In the genomic region with DNA sequence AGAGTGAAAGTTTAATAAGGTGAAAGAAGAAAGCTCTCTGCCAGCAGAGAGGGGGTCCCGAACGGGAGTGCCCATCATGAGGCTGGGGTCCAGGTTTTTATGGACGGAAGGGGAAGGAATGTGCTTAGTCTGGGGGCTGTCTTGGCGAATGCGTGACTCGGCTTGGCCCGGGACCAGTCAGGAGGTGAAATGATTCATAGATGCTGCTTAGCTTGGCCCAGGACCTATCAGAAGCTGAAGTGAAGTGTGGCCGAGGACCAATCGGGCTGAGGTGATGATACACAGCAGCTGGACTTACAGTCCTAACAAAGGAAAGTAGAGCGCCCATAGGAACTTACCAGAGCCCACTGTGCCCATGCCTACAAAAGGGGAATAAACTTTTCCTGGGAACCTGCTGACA, we compare ENCODE assay signal across 17 cellular contexts.
"Had no signal": no experiment of that assay in that cellular context is flagged by ENCODE, and none has a peak within 500 bp of the region (broad histone marks: within the 10 kb centered on the region; RNA-seq: fewer than 3 reads in every experiment).

No MANE protein-coding gene starts in this region.

- ATAC-seq: body of pancreas; esophagus mucosa; heart right ventricle; lower lobe of right lung; pancreas; stimulated activated effector memory CD8-positive, alpha-beta T cell treated with anti-CD3 and anti-CD28 coated beads, Interleukin-12 subunit alpha, Interleukin-12 subunit beta, amount 100 ng/mL, for 72 hours had no signal

- H3K4me3 Mint-ChIP-seq: activated naive CD4-positive, alpha-beta T cell treated with anti-CD3 and anti-CD28 coated beads, Interleukin-2, amount 50 U/mL, for 24 hours; mesothelial cell of epicardium; stimulated activated effector memory CD8-positive, alpha-beta T cell treated with anti-CD3 and anti-CD28 coated beads, Interleukin-12 subunit alpha, Interleukin-12 subunit beta, amount 100 ng/mL, for 72 hours; T-helper 1 cell treated with Interleukin-12 subunit alpha and Interleukin-12 subunit beta and Interleukin-4 antibody, amounts not matched to agents 30 μg/mL and 1 μg/mL, for 36 hours had no signal

- DNase-seq: activated CD4-positive, alpha-beta T cell treated with anti-CD3 and anti-CD28 coated beads, Interleukin-2, amount 50 U/mL, for 1 hour; activated CD4-positive, CD25-positive, alpha-beta regulatory T cell; activated T-cell treated with anti-CD3 and anti-CD28 coated beads for 4 hours; dermis blood vessel endothelial cell; kidney; lower lobe of right lung had no signal

- H3K9me3 Mint-ChIP-seq: activated naive CD4-positive, alpha-beta T cell treated with anti-CD3 and anti-CD28 coated beads, Interleukin-2, amount 50 U/mL, for 24 hours; activated T-helper 2 cell treated with anti-CD3 and anti-CD28 coated beads, Interferon-gamma antibody, Interleukin-2, Interleukin-4, amounts not matched to agents 10 μg/mL and 5 μg/mL and 100 μg/mL, durations not matched to agents 14 hours and 24 hours and 36 hours; mesothelial cell of epicardium; stimulated activated effector memory CD8-positive, alpha-beta T cell treated with anti-CD3 and anti-CD28 coated beads, Interleukin-12 subunit alpha, Interleukin-12 subunit beta, amount 100 ng/mL, for 72 hours; T-helper 1 cell treated with Interleukin-12 subunit alpha and Interleukin-12 subunit beta and Interleukin-4 antibody, amounts not matched to agents 30 μg/mL and 1 μg/mL, for 36 hours had no signal

- H3K27ac ChIP-seq: body of pancreas, heart right ventricle, lower lobe of right lung, pancreas, tibial nerve, vagina had no signal

- H3K27me3 Mint-ChIP-seq: activated naive CD4-positive, alpha-beta T cell treated with anti-CD3 and anti-CD28 coated beads, Interleukin-2, amount 50 U/mL, for 24 hours had no signal

- H3K36me3 Mint-ChIP-seq: mesothelial cell of epicardium; stimulated activated effector memory CD8-positive, alpha-beta T cell treated with anti-CD3 and anti-CD28 coated beads, Interleukin-12 subunit alpha, Interleukin-12 subunit beta, amount 100 ng/mL, for 72 hours had no signal

- H3K27ac Mint-ChIP-seq: activated naive CD4-positive, alpha-beta T cell treated with anti-CD3 and anti-CD28 coated beads, Interleukin-2, amount 50 U/mL, for 24 hours; activated T-helper 2 cell treated with anti-CD3 and anti-CD28 coated beads, Interferon-gamma antibody, Interleukin-2, Interleukin-4, amounts not matched to agents 10 μg/mL and 5 μg/mL and 100 μg/mL, durations not matched to agents 14 hours and 24 hours and 36 hours; mesothelial cell of epicardium; stimulated activated effector memory CD8-positive, alpha-beta T cell treated with anti-CD3 and anti-CD28 coated beads, Interleukin-12 subunit alpha, Interleukin-12 subunit beta, amount 100 ng/mL, for 72 hours; T-helper 1 cell treated with Interleukin-12 subunit alpha and Interleukin-12 subunit beta and Interleukin-4 antibody, amounts not matched to agents 30 μg/mL and 1 μg/mL, for 36 hours had no signal

- H3K27me3 ChIP-seq: body of pancreas, heart right ventricle, pancreas, tibial nerve, vagina had no signal
